1 cellular context compared by ENCODE assay signal in genomic region chr1:4702464-4702863, GRCh38.
TF ChIP-seq lines count a peak whose summit lies in the region.

No MANE protein-coding gene starts in this region.

TF ChIP-seq in H1, 55 proteins besides CTCF, POLR2A, EP300 and RAD21 (continued from another document):
- TF ChIP-seq CBX5 (IDR thresholded peaks at IDR 0.05; ENCODE audit: low read depth, low read length) (no peak), SP4 (IDR thresholded peaks at IDR 0.05; ENCODE audit: low read length) (no peak), SP2 (IDR thresholded peaks at IDR 0.05; ENCODE audit: low read length) (no peak), JUND (IDR thresholded peaks at IDR 0.05; ENCODE audit: low read length) (no peak), JUN (IDR thresholded peaks at IDR 0.05; ENCODE audit: low read depth, low read length) (no peak)
